17 cellular contexts compared by ENCODE assay signal in genomic region chr10:59839576-59839975, GRCh38.
DNase-seq lines count a peak whose midpoint lies in the region; ATAC-seq and TF ChIP-seq lines count a peak whose summit lies in the region.
"Had no signal": no experiment of that assay in that cellular context is flagged by ENCODE, and none has a peak within 500 bp of the region (broad histone marks: within the 10 kb centered on the region; RNA-seq: fewer than 3 reads in every experiment).

No MANE protein-coding gene starts in this region.

- H3K27me3 ChIP-seq in PC-3 (ENCODE audit: low read length) (no peaks in the 10 kb centered on the region), tibial artery (no peaks in the 10 kb centered on the region)
- H3K27me3 ChIP-seq: neutrophil had no signal

- DNase-seq in activated T-cell treated with anti-CD3 and anti-CD28 coated beads, Interleukin-2, amount 50 U/mL, for 24 hours = no peak
- DNase-seq in activated T-cell treated with anti-CD3 and anti-CD28 coated beads, Interleukin-2, amount 50 U/mL, for 4 hours = no peak
- DNase-seq in PC-3 = peak; percentile 15
- DNase-seq in fibroblast of pulmonary artery (ENCODE audit: low read depth) = peak; percentile 25
- DNase-seq in tibial artery = no peak
- DNase-seq in Right ventricle myocardium superior = no peak
- DNase-seq in NCI-H1417 (lab: John Stamatoyannopoulos, UW) = no peak
- DNase-seq: 8988T; activated CD4-positive, CD25-positive, alpha-beta regulatory T cell treated with anti-CD3 and anti-CD28 coated beads, Interleukin-2, amount 50 U/mL, for 72 hours; activated CD8-positive, alpha-beta memory T cell treated with anti-CD3 and anti-CD28 coated beads, Interleukin-2, amount 50 U/mL, for 4 hours; lower lobe of right lung; NCI-H1105 treated with DMSO at 0.1 percent for 48 hours had no signal

- H3K36me3 ChIP-seq in PC-3 (ENCODE audit: low read depth, low read length) (peaks cover 9% of the 10 kb centered on the region), tibial artery (no peaks in the 10 kb centered on the region)
- H3K36me3 ChIP-seq: neutrophil had no signal

- POLR2A ChIA-PET in PC-3 (lab: Charles Lee; ENCODE audit: unreplicated experiment) = no interaction called here

- TF ChIP-seq CTCF in PC-3 (conservative IDR thresholded peaks at IDR 0.05; ENCODE audit: low read depth, low read length) = no peak
- no peak for TF ChIP-seq CTCF in fibroblast of pulmonary artery (IDR thresholded peaks at IDR 0.05; ENCODE audit: low read length, missing control alignments)
- no peak for TF ChIP-seq CTCF in tibial artery (IDR thresholded peaks at IDR 0.05)

- ATAC-seq in activated T-cell treated with anti-CD3 and anti-CD28 coated beads, Interleukin-2, amount 50 U/mL, for 4 hours = no peak
- ATAC-seq in PC-3 (no peak), Right ventricle myocardium superior (ENCODE audit: poor library complexity) (no peak), HG02623 (IDR thresholded peaks at IDR 0.05; ENCODE audit: unreplicated experiment) (no peak)
- ATAC-seq: lower lobe of right lung had no signal

- H3K9me2 ChIP-seq in PC-3 (replicated peaks; ENCODE audit: low read length) = no peaks in the 10 kb centered on the region

- CTCF ChIA-PET in PC-3 (lab: Charles Lee) = interaction anchor here (1.0 kb wide), 1 partner anchor 9 kb away, joined by 3 read pairs; no protein-coding TSS in a partner anchor

- no TSS peak for BruUV-seq in PC-3 (replicated peaks; lab: Mats Ljungman, UMichigan)

- H3K4me1 ChIP-seq in PC-3 (ENCODE audit: insufficient read depth, low read length) (no peaks in the 10 kb centered on the region), tibial artery (peaks cover 0 to 61% (median 27%) of the 10 kb centered on the region in 4 donors)
- H3K4me1 ChIP-seq: lower lobe of right lung had no signal

- H3K4me3 ChIP-seq in PC-3 (ENCODE audit: low read length) (no peak overlapping the region), fibroblast of pulmonary artery (replicated peaks; ENCODE audit: low read depth, low read length) (no peak overlapping the region), tibial artery (no peak overlapping the region)
- H3K4me3 ChIP-seq: lower lobe of right lung, skin epidermis had no signal

- H3K27me3 Mint-ChIP-seq in activated T-cell treated with anti-CD3 and anti-CD28 coated beads, Interleukin-2, amount 50 U/mL, for 24 hours = no peaks in the 10 kb centered on the region
- no peaks in the 10 kb centered on the region for H3K27me3 Mint-ChIP-seq in activated T-cell treated with anti-CD3 and anti-CD28 coated beads, Interleukin-2, amount 50 U/mL, for 4 hours (ENCODE audit: low read depth)
- H3K27me3 Mint-ChIP-seq: activated naive CD4-positive, alpha-beta T cell treated with anti-CD3 and anti-CD28 coated beads, Interleukin-2, amount 50 U/mL, for 24 hours had no signal

- H3K27ac ChIP-seq in PC-3 (ENCODE audit: low read length) (no peak overlapping the region), tibial artery (peak overlapping the region; percentile 4 to 31)
- H3K27ac ChIP-seq: epithelial cell of prostate, lower lobe of right lung, neutrophil, skin epidermis had no signal

- intact Hi-C loops in PC-3 (cut with micrococcal nuclease) (no loop called here), tibial artery (cut with DNase I; ENCODE audit: low total_unique reads) (loop anchor here (10.0 kb wide), 1 partner anchor 215 kb away; no protein-coding TSS in a partner anchor), Right ventricle myocardium superior (cut with DNase I) (loop anchor here (10.0 kb wide), 1 partner anchor 605 kb away; no protein-coding TSS in a partner anchor)

- no peaks in the 10 kb centered on the region for H4K20me1 ChIP-seq in PC-3 (ENCODE audit: low read length)

- H3K9me3 ChIP-seq in PC-3 (ENCODE audit: low read length) = no peaks in the 10 kb centered on the region
- no peaks in the 10 kb centered on the region for H3K9me3 ChIP-seq in tibial artery
- H3K9me3 ChIP-seq: lower lobe of right lung, neutrophil had no signal

- no peaks in the 10 kb centered on the region for H3F3A ChIP-seq in PC-3 (ENCODE audit: low read length, unreplicated experiment)

- H3K27ac Mint-ChIP-seq in activated T-cell treated with anti-CD3 and anti-CD28 coated beads, Interleukin-2, amount 50 U/mL, for 24 hours = peak overlapping the region; percentile 15
- H3K27ac Mint-ChIP-seq: activated naive CD4-positive, alpha-beta T cell treated with anti-CD3 and anti-CD28 coated beads, Interleukin-2, amount 50 U/mL, for 24 hours had no signal

- peaks cover 74% of the 10 kb centered on the region for H3K36me3 Mint-ChIP-seq in activated T-cell treated with anti-CD3 and anti-CD28 coated beads, Interleukin-2, amount 50 U/mL, for 24 hours (ENCODE audit: low read depth)
- peaks cover 36% of the 10 kb centered on the region for H3K36me3 Mint-ChIP-seq in activated T-cell treated with anti-CD3 and anti-CD28 coated beads, Interleukin-2, amount 50 U/mL, for 4 hours (ENCODE audit: insufficient read depth)

- H3K4me1 Mint-ChIP-seq in activated T-cell treated with anti-CD3 and anti-CD28 coated beads, Interleukin-2, amount 50 U/mL, for 24 hours (ENCODE audit: low read depth) = peaks cover 43% of the 10 kb centered on the region
- peaks cover 18% of the 10 kb centered on the region for H3K4me1 Mint-ChIP-seq in activated T-cell treated with anti-CD3 and anti-CD28 coated beads, Interleukin-2, amount 50 U/mL, for 4 hours (ENCODE audit: low read depth)

- H3K79me2 ChIP-seq in PC-3 (ENCODE audit: low read length) = peaks cover 12% of the 10 kb centered on the region; the same call in 1 of the 2 replicates

- no peak overlapping the region for H3K4me3 Mint-ChIP-seq in activated T-cell treated with anti-CD3 and anti-CD28 coated beads, Interleukin-2, amount 50 U/mL, for 24 hours
- H3K4me3 Mint-ChIP-seq in activated T-cell treated with anti-CD3 and anti-CD28 coated beads, Interleukin-2, amount 50 U/mL, for 4 hours = no peak overlapping the region
- H3K4me3 Mint-ChIP-seq: activated naive CD4-positive, alpha-beta T cell treated with anti-CD3 and anti-CD28 coated beads, Interleukin-2, amount 50 U/mL, for 24 hours had no signal

- H3K4me2 ChIP-seq in PC-3 (ENCODE audit: low read length) = no peak overlapping the region

- no peak overlapping the region for H3K9ac ChIP-seq in PC-3 (ENCODE audit: low read length)

- H2AFZ ChIP-seq in PC-3 (ENCODE audit: low read length) = no peak overlapping the region

- H3K9me3 Mint-ChIP-seq in activated T-cell treated with anti-CD3 and anti-CD28 coated beads, Interleukin-2, amount 50 U/mL, for 24 hours = no peaks in the 10 kb centered on the region
- H3K9me3 Mint-ChIP-seq in activated T-cell treated with anti-CD3 and anti-CD28 coated beads, Interleukin-2, amount 50 U/mL, for 4 hours = no peaks in the 10 kb centered on the region
- H3K9me3 Mint-ChIP-seq: activated naive CD4-positive, alpha-beta T cell treated with anti-CD3 and anti-CD28 coated beads, Interleukin-2, amount 50 U/mL, for 24 hours had no signal

Comparison
In these comparisons a context has a peak if more than half of its experiments do, and no peak if none do; other contexts are left out.
1. DNase-seq: peak in PC-3 (single experiment) and fibroblast of pulmonary artery (single experiment); none in activated T-cell treated with anti-CD3 and anti-CD28 coated beads, Interleukin-2, amount 50 U/mL, for 24 hours (single experiment), activated T-cell treated with anti-CD3 and anti-CD28 coated beads, Interleukin-2, amount 50 U/mL, for 4 hours (single experiment), tibial artery (0 of 2), Right ventricle myocardium superior (single experiment) and NCI-H1417 (0 of 3).